ENCODE assay signal across 8 cellular contexts in the genomic region with DNA sequence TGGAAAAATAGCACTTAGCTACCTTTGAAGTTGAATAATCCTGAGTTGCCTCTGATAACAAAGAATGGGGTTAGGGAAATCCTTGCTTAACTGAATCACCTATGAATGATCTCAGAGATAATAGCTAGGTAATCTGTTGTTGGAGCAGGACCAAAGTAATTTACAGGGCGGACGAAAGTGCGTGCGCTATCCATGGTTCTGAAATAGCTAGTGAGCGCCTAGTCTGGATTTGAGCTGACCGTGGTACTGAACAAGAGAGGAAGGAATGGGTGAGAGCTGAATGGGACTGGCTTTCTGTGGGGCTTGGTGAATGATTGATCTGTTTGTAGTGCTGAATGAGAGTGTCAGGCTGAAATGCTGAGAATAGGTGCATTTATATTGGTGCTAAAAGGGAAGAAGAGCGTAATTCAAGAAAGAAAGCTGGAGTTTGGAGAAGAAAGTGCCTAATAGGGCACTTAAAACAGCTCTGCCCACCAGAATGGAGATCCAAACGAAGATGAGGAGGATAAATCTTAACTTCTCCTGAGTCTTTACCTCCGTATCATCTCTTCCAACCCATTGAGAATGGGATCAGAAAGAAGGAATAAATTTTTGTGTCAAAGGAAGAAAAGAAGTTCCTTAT. TPM values are rescaled to one million over a fixed set of nuclear protein-coding genes. Genes with fewer than 3 reads are reported as not detected.
A peak's percentile ranks its signal among the peaks of the same experiment; 100 is the strongest.
DNase-seq lines count a peak whose midpoint lies in the region; ATAC-seq, FAIRE-seq and TF ChIP-seq lines count a peak whose summit lies in the region.

No MANE protein-coding gene starts in this region.

- H3K4me1 Mint-ChIP-seq in activated naive CD8-positive, alpha-beta T cell treated with anti-CD3 and anti-CD28 coated beads, Interleukin-2, amount 10 ng/mL, durations not matched to agents 7 days and 5 days: no peaks in the 10 kb centered on the region
- H3K4me1 Mint-ChIP-seq in osteocyte (ENCODE audit: unreplicated experiment): no peaks in the 10 kb centered on the region

- intact Hi-C loops in upper lobe of right lung (cut with DNase I): no loop called here

- peaks cover 2% of the 10 kb centered on the region for H3K27me3 Mint-ChIP-seq in activated naive CD8-positive, alpha-beta T cell treated with anti-CD3 and anti-CD28 coated beads, Interleukin-2, amount 10 ng/mL, durations not matched to agents 7 days and 5 days
- H3K27me3 Mint-ChIP-seq in osteocyte (ENCODE audit: unreplicated experiment): no peaks in the 10 kb centered on the region

- peak; percentile 55 for FAIRE-seq in GM18507 (lab: Jason Lieb, UNC)

- H3K4me3 ChIP-seq in LNCaP clone FGC (ENCODE audit: low read depth, low read length) (no peak overlapping the region), upper lobe of right lung (no peak overlapping the region)

- H3K4me1 ChIP-seq in upper lobe of right lung: no peaks in the 10 kb centered on the region

- no peaks in the 10 kb centered on the region for H3K36me3 Mint-ChIP-seq in activated naive CD8-positive, alpha-beta T cell treated with anti-CD3 and anti-CD28 coated beads, Interleukin-2, amount 10 ng/mL, durations not matched to agents 7 days and 5 days
- H3K36me3 Mint-ChIP-seq in osteocyte (ENCODE audit: unreplicated experiment): no peaks in the 10 kb centered on the region

- H3K4me3 Mint-ChIP-seq in activated naive CD8-positive, alpha-beta T cell treated with anti-CD3 and anti-CD28 coated beads, Interleukin-2, amount 10 ng/mL, durations not matched to agents 7 days and 5 days: no peak overlapping the region
- H3K4me3 Mint-ChIP-seq in osteocyte (ENCODE audit: unreplicated experiment): no peak overlapping the region

- no peak overlapping the region for H3K27ac ChIP-seq in upper lobe of right lung

- no peak for TF ChIP-seq CTCF in LNCaP clone FGC (IDR thresholded peaks at IDR 0.05; ENCODE audit: control insufficient read depth, extremely low read depth, insufficient read depth)
- TF ChIP-seq CTCF in upper lobe of right lung (IDR thresholded peaks at IDR 0.05): no peak
- no peak for TF ChIP-seq CTCF in osteocyte (IDR thresholded peaks at IDR 0.05)

- peaks cover 1% of the 10 kb centered on the region for H3K9me3 Mint-ChIP-seq in activated naive CD8-positive, alpha-beta T cell treated with anti-CD3 and anti-CD28 coated beads, Interleukin-2, amount 10 ng/mL, durations not matched to agents 7 days and 5 days
- peaks cover 4% of the 10 kb centered on the region for H3K9me3 Mint-ChIP-seq in osteocyte (ENCODE audit: unreplicated experiment)

- no peaks in the 10 kb centered on the region for H3K9me3 ChIP-seq in upper lobe of right lung

- H3K27me3 ChIP-seq in upper lobe of right lung: no peaks in the 10 kb centered on the region

- POLR2A ChIA-PET in activated naive CD8-positive, alpha-beta T cell treated with anti-CD3 and anti-CD28 coated beads, Interleukin-2, amount 10 ng/mL, durations not matched to agents 7 days and 5 days (lab: Charles Lee): interaction anchor here (0.6 kb wide), 1 partner anchor 1755 kb away, joined by 3 read pairs; no protein-coding TSS in a partner anchor

- no peak for ATAC-seq in activated naive CD8-positive, alpha-beta T cell treated with anti-CD3 and anti-CD28 coated beads, Interleukin-2, amount 10 ng/mL, durations not matched to agents 7 days and 5 days (ENCODE audit: low read depth)
- ATAC-seq in upper lobe of right lung (peak; percentile 65), GM19395 (IDR thresholded peaks at IDR 0.05; ENCODE audit: unreplicated experiment) (no peak)

- DNase-seq in GM18507 (ENCODE audit: extremely low spot score, insufficient read length, low read depth): peak; percentile 5
- peak; percentile 58 for DNase-seq in LNCaP clone FGC (ENCODE audit: low read depth)
- peak; percentile 49 for DNase-seq in activated naive CD8-positive, alpha-beta T cell treated with anti-CD3 and anti-CD28 coated beads, Interleukin-2, amount 10 ng/mL, durations not matched to agents 7 days and 5 days
- DNase-seq in iris pigment epithelial cell (ENCODE audit: low read depth): peak; percentile 67
- no peak for DNase-seq in upper lobe of right lung
- no peak for DNase-seq in osteocyte (ENCODE audit: extremely low spot score, unreplicated experiment)
- no peak for DNase-seq in NCI-H748 treated with DMSO at 0.1 percent for 48 hours (lab: John Stamatoyannopoulos, UW)

- H3K27ac Mint-ChIP-seq in activated naive CD8-positive, alpha-beta T cell treated with anti-CD3 and anti-CD28 coated beads, Interleukin-2, amount 10 ng/mL, durations not matched to agents 7 days and 5 days: no peak overlapping the region
- no peak overlapping the region for H3K27ac Mint-ChIP-seq in osteocyte (ENCODE audit: unreplicated experiment)

- H3K36me3 ChIP-seq in upper lobe of right lung: no peaks in the 10 kb centered on the region

RNA-seq across cellular contexts. Expression of a gene that starts 10.1 kb away (rescaled TPM):
- total RNA-seq in activated naive CD8-positive, alpha-beta T cell treated with anti-CD3 and anti-CD28 coated beads, Interleukin-2, amount 10 ng/mL, durations not matched to agents 7 days and 5 days: not detected
- not detected for total RNA-seq in upper lobe of right lung
- not detected in 2 replicates for total RNA-seq in osteocyte

Comparison
In these comparisons a context has a peak if more than half of its experiments do, and no peak if none do; other contexts are left out.
1. DNase-seq: peak in GM18507 (single experiment), LNCaP clone FGC (single experiment), activated naive CD8-positive, alpha-beta T cell treated with anti-CD3 and anti-CD28 coated beads, Interleukin-2, amount 10 ng/mL, durations not matched to agents 7 days and 5 days (single experiment) and iris pigment epithelial cell (single experiment); none in upper lobe of right lung (single experiment), osteocyte (single experiment) and NCI-H748 treated with DMSO at 0.1 percent for 48 hours (single experiment).